In the genomic region with DNA sequence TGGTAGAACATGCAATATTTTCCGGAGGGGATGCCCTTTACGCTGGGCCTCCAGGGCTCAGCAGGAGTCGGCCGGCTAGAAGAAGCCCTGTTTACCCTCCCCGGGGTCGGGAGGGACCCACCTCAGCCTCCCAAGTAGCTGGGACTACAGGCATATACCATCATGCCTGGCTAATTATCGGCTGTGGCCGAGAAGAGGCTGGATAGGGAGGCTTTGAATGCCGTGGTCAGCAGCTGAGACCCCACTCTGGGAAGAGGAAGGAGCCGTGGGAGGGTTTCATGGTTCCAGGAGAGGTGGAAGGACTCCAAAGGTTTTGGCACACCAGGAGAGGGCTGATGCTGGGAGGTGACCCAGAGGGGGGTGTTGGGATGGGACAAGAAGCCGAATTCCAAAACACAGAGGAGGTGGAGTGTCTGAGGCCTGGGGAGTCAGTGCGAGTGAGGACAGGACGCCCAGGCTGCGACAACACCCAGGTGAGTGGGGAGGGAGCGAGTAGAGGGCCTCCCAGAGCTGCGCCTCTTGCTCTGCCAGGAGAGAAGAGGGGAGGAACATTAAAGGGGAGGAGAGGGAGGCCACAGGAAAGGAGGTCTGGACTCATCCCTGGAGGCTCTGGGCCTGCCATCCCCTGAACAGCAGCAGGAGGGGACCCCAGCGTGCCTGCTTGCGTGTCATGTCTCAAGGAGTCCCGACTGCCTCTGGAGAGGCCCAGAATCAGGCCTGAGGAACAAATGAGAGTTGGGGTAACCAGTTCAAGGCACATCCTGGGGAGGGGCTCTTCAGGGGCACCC, we compare ENCODE assay signal across 12 cellular contexts. TPM values are rescaled to one million over a fixed set of nuclear protein-coding genes. Genes with fewer than 3 reads are reported as not detected.
DNase-seq lines count a peak whose midpoint lies in the region; ATAC-seq and TF ChIP-seq lines count a peak whose summit lies in the region.
"Had no signal": no experiment of that assay in that cellular context is flagged by ENCODE, and none has a peak within 500 bp of the region (broad histone marks: within the 10 kb centered on the region; RNA-seq: fewer than 3 reads in every experiment).

No MANE protein-coding gene starts in this region.

- peaks cover 15% of the 10 kb centered on the region for H3K4me1 Mint-ChIP-seq in activated T-cell treated with anti-CD3 and anti-CD28 coated beads, Interleukin-2, amount 50 U/mL, for 72 hours (ENCODE audit: low read depth)
- H3K4me1 Mint-ChIP-seq in stimulated activated naive CD8-positive, alpha-beta T cell treated with anti-CD3 and anti-CD28 coated beads, Interleukin-15, amount 100 ng/mL, for 72 hours: peaks cover 56% of the 10 kb centered on the region

- H3K9me3 ChIP-seq in SK-N-MC (ENCODE audit: low read depth, low read length): no peaks in the 10 kb centered on the region
- no peaks in the 10 kb centered on the region for H3K9me3 ChIP-seq in iPS-15b (ENCODE audit: control insufficient read depth, insufficient read depth, low read length)
- H3K9me3 ChIP-seq in tibial artery: no peaks in the 10 kb centered on the region

- H3K27me3 ChIP-seq in iPS-15b (ENCODE audit: control insufficient read depth, insufficient read depth, low read length) (peaks cover 74% of the 10 kb centered on the region), tibial artery (peaks cover 0 to 87% of the 10 kb centered on the region in 2 donors)

- H3K36me3 ChIP-seq in SK-N-MC (ENCODE audit: insufficient read depth, low read length): no peaks in the 10 kb centered on the region
- H3K36me3 ChIP-seq in iPS-15b (ENCODE audit: control insufficient read depth, insufficient read depth, low read length): no peaks in the 10 kb centered on the region
- H3K36me3 ChIP-seq in tibial artery: no peaks in the 10 kb centered on the region

- H3K9ac ChIP-seq in SK-N-MC (ENCODE audit: insufficient read length): no peak overlapping the region
- H3K9ac ChIP-seq in iPS-15b (ENCODE audit: low read depth, low read length): no peak overlapping the region

- peaks cover 39% of the 10 kb centered on the region for H3K27me3 Mint-ChIP-seq in activated T-cell treated with anti-CD3 and anti-CD28 coated beads, Interleukin-2, amount 50 U/mL, for 72 hours (ENCODE audit: low read depth)
- peaks cover 71% of the 10 kb centered on the region for H3K27me3 Mint-ChIP-seq in stimulated activated naive CD8-positive, alpha-beta T cell treated with anti-CD3 and anti-CD28 coated beads, Interleukin-15, amount 100 ng/mL, for 72 hours

- H3K36me3 Mint-ChIP-seq in activated T-cell treated with anti-CD3 and anti-CD28 coated beads, Interleukin-2, amount 50 U/mL, for 72 hours (ENCODE audit: insufficient read depth in 2 of 2): no peaks in the 10 kb centered on the region

- H3K9me3 Mint-ChIP-seq in activated T-cell treated with anti-CD3 and anti-CD28 coated beads, Interleukin-2, amount 50 U/mL, for 72 hours: no peaks in the 10 kb centered on the region
- H3K9me3 Mint-ChIP-seq in stimulated activated naive CD8-positive, alpha-beta T cell treated with anti-CD3 and anti-CD28 coated beads, Interleukin-15, amount 100 ng/mL, for 72 hours: no peaks in the 10 kb centered on the region

- DNase-seq in activated T-cell treated with anti-CD3 and anti-CD28 coated beads, Interleukin-2, amount 50 U/mL, for 72 hours: no peak
- no peak for DNase-seq in activated T-cell treated with anti-CD3 and anti-CD28 coated beads for 4 hours
- no peak for DNase-seq in SK-N-MC (ENCODE audit: low read depth, low spot score)
- peak in 1 of 2 donors; percentile 32 for DNase-seq in stimulated activated naive CD8-positive, alpha-beta T cell treated with anti-CD3 and anti-CD28 coated beads, Interleukin-15, amount 100 ng/mL, for 72 hours
- no peak for DNase-seq in tibial artery
- DNase-seq: NCI-H82, T1000 had no signal

- H3K27ac ChIP-seq in SK-N-MC (no peak overlapping the region), tibial artery (no peak overlapping the region)

- H3K4me3 ChIP-seq in SK-N-MC (peak overlapping the region; percentile 78), iPS-15b (ENCODE audit: low read depth, low read length) (peak overlapping the region; percentile 71), tibial artery (no peak overlapping the region)

- TF ChIP-seq CTCF in tibial artery (IDR thresholded peaks at IDR 0.05): no peak

- no peak overlapping the region for H3K27ac Mint-ChIP-seq in activated T-cell treated with anti-CD3 and anti-CD28 coated beads, Interleukin-2, amount 50 U/mL, for 72 hours
- no peak overlapping the region for H3K27ac Mint-ChIP-seq in stimulated activated naive CD8-positive, alpha-beta T cell treated with anti-CD3 and anti-CD28 coated beads, Interleukin-15, amount 100 ng/mL, for 72 hours

- intact Hi-C loops in tibial artery (cut with DNase I; ENCODE audit: low total_unique reads): no loop called here

- ATAC-seq in activated T-cell treated with anti-CD3 and anti-CD28 coated beads, Interleukin-2, amount 50 U/mL, for 72 hours (replicated peaks in 1 of 2): no peak
- ATAC-seq in stimulated activated naive CD8-positive, alpha-beta T cell treated with anti-CD3 and anti-CD28 coated beads, Interleukin-15, amount 100 ng/mL, for 72 hours: peak; percentile 6
- ATAC-seq in HG03354 (IDR thresholded peaks at IDR 0.05; ENCODE audit: poor library complexity, severe bottlenecking, unreplicated experiment): no peak
- ATAC-seq in GM18520 (IDR thresholded peaks at IDR 0.05; ENCODE audit: unreplicated experiment): no peak

- H3K4me1 ChIP-seq in iPS-15b (ENCODE audit: control insufficient read depth, insufficient read depth, low read length) (no peaks in the 10 kb centered on the region), tibial artery (peaks cover 0 to 22% (median 13%) of the 10 kb centered on the region in 4 donors)

- H3K4me3 Mint-ChIP-seq in activated T-cell treated with anti-CD3 and anti-CD28 coated beads, Interleukin-2, amount 50 U/mL, for 72 hours: peak overlapping the region; percentile 74 to 84
- H3K4me3 Mint-ChIP-seq in stimulated activated naive CD8-positive, alpha-beta T cell treated with anti-CD3 and anti-CD28 coated beads, Interleukin-15, amount 100 ng/mL, for 72 hours: peak overlapping the region; percentile 82 to 87

RNA-seq across cellular contexts. Expression of a gene that starts 19.6 kb away (rescaled TPM):
- total RNA-seq in activated T-cell treated with anti-CD3 and anti-CD28 coated beads, Interleukin-2, amount 50 U/mL, for 72 hours: under 1 TPM; 0.28 to 0.29 TPM
- total RNA-seq: epithelial cell of proximal tubule, skeletal muscle tissue had no signal

RNA-seq across cellular contexts. Expression of a gene that starts 45.6 kb away (rescaled TPM):
- 10 to 100 TPM; 48.5 to 48.9 TPM for total RNA-seq in activated T-cell treated with anti-CD3 and anti-CD28 coated beads, Interleukin-2, amount 50 U/mL, for 72 hours

RNA-seq across cellular contexts. Expression of a gene that starts 47.7 kb away (rescaled TPM):
- 10 to 100 TPM; 64.9 to 88.0 TPM for total RNA-seq in activated T-cell treated with anti-CD3 and anti-CD28 coated beads, Interleukin-2, amount 50 U/mL, for 72 hours

RNA-seq across cellular contexts. Expression of a gene that starts 58.1 kb away (rescaled TPM):
- total RNA-seq in activated T-cell treated with anti-CD3 and anti-CD28 coated beads, Interleukin-2, amount 50 U/mL, for 72 hours: 10 to 100 TPM; 32.5 to 33.4 TPM

Comparison
In these comparisons a context has a peak if more than half of its experiments do, and no peak if none do; other contexts are left out.
1. H3K4me3 ChIP-seq: peak in SK-N-MC (single experiment) and iPS-15b (single experiment); none in tibial artery (0 of 2).